Comparison of ENCODE assay signal across 16 cellular contexts in genomic region chr5:77620404-77620803, GRCh38. TPM values are rescaled to one million over a fixed set of nuclear protein-coding genes. Genes with fewer than 3 reads are reported as not detected.
DNase-seq lines count a peak whose midpoint lies in the region; ATAC-seq, FAIRE-seq and TF ChIP-seq lines count a peak whose summit lies in the region.
"Had no signal": no experiment of that assay in that cellular context is flagged by ENCODE, and none has a peak within 500 bp of the region (broad histone marks: within the 10 kb centered on the region; RNA-seq: fewer than 3 reads in every experiment).

No MANE protein-coding gene starts in this region.

- no peaks in the 10 kb centered on the region for H3K9me1 ChIP-seq in K562 (ENCODE audit: control insufficient read depth, insufficient read depth, low read length)

- no peak for FAIRE-seq in K562 (lab: Jason Lieb, UNC)

- POLR2A ChIA-PET in K562 (lab: Yijun Ruan, JAX), result no interaction called here

- TF ChIP-seq POLR2A in K562 (conservative IDR thresholded peaks at IDR 0.05) (no peak), uterus (IDR thresholded peaks at IDR 0.05) (no peak), transverse colon (IDR thresholded peaks at IDR 0.05) (no peak)

- H3K9ac ChIP-seq in MM.1S (ENCODE audit: low read length) (no peak overlapping the region), K562 (ENCODE audit: insufficient read depth in 1 of 2, low read depth in 2 of 2, low read length in 2 of 2) (no peak overlapping the region), trophoblast cell (ENCODE audit: low read length) (no peak overlapping the region)

- no peak overlapping the region for H3K27ac ChIP-seq in MM.1S (ENCODE audit: low read length)
- no peak overlapping the region for H3K27ac ChIP-seq in K562 (ENCODE audit: extremely low read depth, low read depth, low read length)
- H3K27ac ChIP-seq in trophoblast cell (ENCODE audit: low read depth, low read length), result no peak overlapping the region
- H3K27ac ChIP-seq in uterus, result no peak overlapping the region
- no peak overlapping the region for H3K27ac ChIP-seq in transverse colon
- H3K27ac ChIP-seq: heart left ventricle had no signal

- H3K4me3 ChIP-seq in MM.1S (ENCODE audit: low read length) (no peak overlapping the region), K562 (no peak overlapping the region), trophoblast cell (ENCODE audit: low read depth, low read length) (no peak overlapping the region), uterus (no peak overlapping the region), transverse colon (no peak overlapping the region)
- H3K4me3 ChIP-seq: heart left ventricle had no signal

- no peaks in the 10 kb centered on the region for H3K27me3 ChIP-seq in MM.1S (replicated peaks; ENCODE audit: insufficient read depth, low read length)
- no peaks in the 10 kb centered on the region; a peak in 2 of 5 replicates for H3K27me3 ChIP-seq in K562 (ENCODE audit: control insufficient read depth in 2 of 2, insufficient read depth in 2 of 2, low read length in 2 of 2)
- H3K27me3 ChIP-seq in trophoblast cell (ENCODE audit: insufficient read depth, low read length), result no peaks in the 10 kb centered on the region
- peaks cover 0 to 4% of the 10 kb centered on the region in 2 donors for H3K27me3 ChIP-seq in uterus
- peaks cover 67% of the 10 kb centered on the region for H3K27me3 ChIP-seq in transverse colon

- in situ Hi-C loops in K562 (cut with MboI) (no loop called here), transverse colon (cut with MboI; ENCODE audit: low pct_ligation_motif_present in 1 of 4, low pct_unique_long_range_greater_than_20kb in 1 of 4, low sequenced_read_pairs in 3 of 4) (no loop called here)

- no peaks in the 10 kb centered on the region for H3K9me2 ChIP-seq in MM.1S (replicated peaks; ENCODE audit: insufficient read depth, low read length)

- no peak overlapping the region for H2BK12ac ChIP-seq in trophoblast cell (ENCODE audit: low read length)

- H3K14ac ChIP-seq in trophoblast cell (ENCODE audit: low read length), result no peak overlapping the region

- H4K20me1 ChIP-seq in MM.1S (ENCODE audit: insufficient read depth, low read length), result no peaks in the 10 kb centered on the region
- H4K20me1 ChIP-seq in K562 (replicated peaks; ENCODE audit: control insufficient read depth, insufficient read depth, low read length), result no peaks in the 10 kb centered on the region

- H3K4me1 ChIP-seq in MM.1S (ENCODE audit: low read length), result no peaks in the 10 kb centered on the region
- no peaks in the 10 kb centered on the region for H3K4me1 ChIP-seq in K562 (replicated peaks in 1 of 2; ENCODE audit: control insufficient read depth in 2 of 2, insufficient read depth in 2 of 2, low read length in 2 of 2)
- peaks cover 0 to 3% of the 10 kb centered on the region in 2 experiments for H3K4me1 ChIP-seq in trophoblast cell (ENCODE audit: control insufficient read depth in 1 of 2, insufficient read depth in 2 of 2, low read length in 2 of 2)
- H3K4me1 ChIP-seq in uterus, result no peaks in the 10 kb centered on the region
- no peaks in the 10 kb centered on the region for H3K4me1 ChIP-seq in transverse colon
- H3K4me1 ChIP-seq: heart left ventricle had no signal

- no peak overlapping the region for H4K12ac ChIP-seq in trophoblast cell (ENCODE audit: low read depth, low read length)

- TF ChIP-seq RAD21 in K562 (CRISPR knock-in tag; conservative IDR thresholded peaks at IDR 0.05 in 1 of 2, IDR thresholded peaks at IDR 0.05 in 1 of 2), result no peak

- WGBS in K562 (ENCODE audit: insufficient coverage, low coverage, missing lambda C conversion rate), result 2% methylated on average over 4 of the region's 4 CpGs
- WGBS in trophoblast cell (ENCODE audit: extremely low coverage, insufficient coverage, insufficient read length), result no CpG with 5 or more reads among the region's 4 CpGs
- 27% methylated on average over 4 of the region's 4 CpGs; no CpG with 5 or more reads in 1 of the 2 donors for WGBS in transverse colon (ENCODE audit: low coverage in 1 of 2), 2 donors

- H2AK5ac ChIP-seq in trophoblast cell (ENCODE audit: low read length), result no peak overlapping the region

- CTCF ChIA-PET in K562 (lab: Yijun Ruan, JAX; ENCODE audit: low intra/inter-chr PET ratio), result no interaction called here

- H2AFZ ChIP-seq in MM.1S (ENCODE audit: low read length) (no peak overlapping the region), K562 (ENCODE audit: low read depth, low read length) (no peak overlapping the region), trophoblast cell (ENCODE audit: insufficient read depth, low read length, poor library complexity) (no peak overlapping the region)

- H4K91ac ChIP-seq in trophoblast cell (ENCODE audit: low read depth, low read length), result no peak overlapping the region

- H3K9me3 ChIP-seq in MM.1S (replicated peaks; ENCODE audit: insufficient read depth, low read length), result no peaks in the 10 kb centered on the region
- no peaks in the 10 kb centered on the region for H3K9me3 ChIP-seq in K562 (replicated peaks; ENCODE audit: control insufficient read depth, insufficient read depth, low read depth, low read length)
- no peaks in the 10 kb centered on the region for H3K9me3 ChIP-seq in trophoblast cell (ENCODE audit: insufficient read depth, low read depth, low read length)
- H3K9me3 ChIP-seq in uterus, result no peaks in the 10 kb centered on the region
- no peaks in the 10 kb centered on the region for H3K9me3 ChIP-seq in transverse colon
- H3K9me3 ChIP-seq: heart left ventricle had no signal

- TF ChIP-seq EP300 in K562 (IDR thresholded peaks at IDR 0.05; ENCODE audit: low read length), result no peak
- no peak for TF ChIP-seq EP300 in transverse colon (IDR thresholded peaks at IDR 0.05; ENCODE audit: low read depth)

- H3F3A ChIP-seq in MM.1S (ENCODE audit: insufficient read depth, low read length), result no peaks in the 10 kb centered on the region

- H2BK5ac ChIP-seq in trophoblast cell (ENCODE audit: low read depth, low read length, poor library complexity), result no peak overlapping the region

- H3K79me1 ChIP-seq in trophoblast cell (ENCODE audit: low read length), result no peaks in the 10 kb centered on the region

- BruUV-seq in K562 (replicated peaks; lab: Mats Ljungman, UMichigan), result no TSS peak

- H3K4me2 ChIP-seq in MM.1S (ENCODE audit: low read depth, low read length) (no peak overlapping the region), K562 (ENCODE audit: insufficient read depth, low read length) (no peak overlapping the region), trophoblast cell (ENCODE audit: low read length) (no peak overlapping the region)

- H3K36me3 ChIP-seq in MM.1S (replicated peaks; ENCODE audit: insufficient read depth, low read length), result no peaks in the 10 kb centered on the region
- no peaks in the 10 kb centered on the region for H3K36me3 ChIP-seq in K562 (ENCODE audit: control insufficient read depth, insufficient read depth, low read length)
- no peaks in the 10 kb centered on the region for H3K36me3 ChIP-seq in trophoblast cell (ENCODE audit: control insufficient read depth in 1 of 2, insufficient read depth in 2 of 2, low read length in 2 of 2)
- H3K36me3 ChIP-seq in uterus, result no peaks in the 10 kb centered on the region
- H3K36me3 ChIP-seq in transverse colon, result no peaks in the 10 kb centered on the region
- H3K36me3 ChIP-seq: heart left ventricle had no signal

- H3K23ac ChIP-seq in trophoblast cell (ENCODE audit: low read length), result no peak overlapping the region

- H3K18ac ChIP-seq in trophoblast cell (ENCODE audit: low read length), result no peak overlapping the region

- no peaks in the 10 kb centered on the region for H3K79me2 ChIP-seq in MM.1S (ENCODE audit: low read length)
- no peaks in the 10 kb centered on the region for H3K79me2 ChIP-seq in K562 (ENCODE audit: control insufficient read depth, insufficient read depth, low read length)
- no peaks in the 10 kb centered on the region for H3K79me2 ChIP-seq in trophoblast cell (ENCODE audit: control insufficient read depth, insufficient read depth, low read length, poor library complexity)

- H2BK120ac ChIP-seq in trophoblast cell (ENCODE audit: insufficient read depth, low read length, poor library complexity), result no peak overlapping the region

- TF ChIP-seq CTCF in MM.1S (IDR thresholded peaks at IDR 0.05; ENCODE audit: low read length) (peak; percentile 41), K562 (IDR thresholded peaks at IDR 0.05 in 2 of 3, conservative IDR thresholded peaks at IDR 0.05 in 1 of 3; ENCODE audit: insufficient read depth in 2 of 3, low read depth in 1 of 3, low read length in 3 of 3) (no peak), uterus (IDR thresholded peaks at IDR 0.05) (no peak), transverse colon (IDR thresholded peaks at IDR 0.05) (peak in 1 of 5 experiments; percentile 18)

- intact Hi-C loops in K562 (cut with micrococcal nuclease), result no loop called here
- intact Hi-C loops in uterus (cut with DNase I; ENCODE audit: low total_unique reads), result no loop called here
- intact Hi-C loops in transverse colon (cut with DNase I; ENCODE audit: low total_unique reads), result no loop called here

- H3K4ac ChIP-seq in trophoblast cell (ENCODE audit: low read depth, low read length), result no peak overlapping the region

- no peak overlapping the region for H4K8ac ChIP-seq in trophoblast cell (ENCODE audit: low read depth, low read length)

- ATAC-seq in K562, result no peak
- ATAC-seq: activated T-helper 17 cell treated with anti-CD3 and anti-CD28 coated beads, Interleukin-2, amount 50 U/mL, for 72 hours; heart left ventricle had no signal

- peak; percentile 12 for DNase-seq in NCI-H510A treated with DMSO at 0.1 percent for 48 hours (lab: John Stamatoyannopoulos, UW)
- DNase-seq in NCI-H510A (lab: John Stamatoyannopoulos, UW), result no peak
- DNase-seq in MM.1S, result peak; percentile 77
- no peak for DNase-seq in K562 (ENCODE audit: extremely low read depth in 1 of 4, low spot score in 3 of 4)
- DNase-seq in trophoblast cell, result peak; percentile 93 to 99
- DNase-seq in activated CD4-positive, CD25-positive, alpha-beta regulatory T cell treated with anti-CD3 and anti-CD28 coated beads, Interleukin-2, amount 50 U/mL, for 72 hours, result no peak
- DNase-seq in uterus, result no peak
- no peak for DNase-seq in transverse colon
- DNase-seq: activated CD4-positive, alpha-beta T cell treated with anti-CD3 and anti-CD28 coated beads, Interleukin-2, amount 50 U/mL, for 1 hour; heart left ventricle; KBM-7; mesenchymal stem cell had no signal

RNA-seq across cellular contexts. Expression of gene OTP, which starts 18.1 kb away (rescaled TPM):
- total RNA-seq in K562 (2011; cell fraction: chromatin; rRNA removed; ENCODE audit: low replicate concordance), result not detected in 2 replicates
- not detected in 2 replicates for total RNA-seq in K562 (2011; cell fraction: nucleolus; rRNA removed)
- total RNA-seq in K562 (2011; cell fraction: nucleoplasm; rRNA removed), result not detected in 2 replicates
- total RNA-seq in K562 (2014; rRNA removed) (not detected in 2 replicates), K562 (2014; rRNA removed; fragmentation: Illumina TruSeq; extraction: Trizol) (not detected in 2 replicates), K562 (2015; rRNA removed; fragmentation: Illumina TruSeq; extraction: Trizol) (not detected in 2 replicates), K562 (2021) (0.16 TPM in 2 replicates), uterus (not detected), transverse colon (not detected)
- polyA plus RNA-seq in K562 (2011; rRNA removed) (0.04 TPM in 1 of 2 replicates, not detected in the other), K562 (2014; fragmentation: Illumina TruSeq; extraction: Trizol) (0.08 and 0.09 TPM in 2 replicates), K562 (2014; fragmentation: Nextera tagmentation; extraction: Ambion mirVana) (under 1 TPM; 0.04 to 0.06 TPM), K562 (2014; rRNA removed) (0.04 and 0.05 TPM in 2 replicates)
- 0.04 TPM in 2 replicates for polyA plus RNA-seq in K562 (2011; cell fraction: cytosol; rRNA removed)
- polyA plus RNA-seq in K562 (2011; cell fraction: nucleus; rRNA removed), result not detected in 2 replicates
- 0.08 TPM in 1 of 2 replicates, not detected in the other for polyA plus RNA-seq in K562 (2012)
- 0.06 TPM in 1 of 2 replicates, not detected in the other for polyA minus RNA-seq in K562 (2011; rRNA and poly(A)+ RNA removed)
- not detected in 2 replicates for polyA minus RNA-seq in K562 (2011; cell fraction: cytosol; rRNA and poly(A)+ RNA removed)
- polyA minus RNA-seq in K562 (2011; cell fraction: nucleus; rRNA and poly(A)+ RNA removed), result not detected in 2 replicates
- polyA plus RNA-seq in trophoblast cell (2013), result 0.03 TPM in 2 replicates
- total RNA-seq: activated T-helper 17 cell treated with anti-CD3 and anti-CD28 coated beads, Interleukin-2, amount 50 U/mL, for 72 hours; NCI-H460; osteoblast; ureter had no signal
- polyA plus RNA-seq: heart left ventricle had no signal

Comparison
In these comparisons a context has a peak if more than half of its experiments do, and no peak if none do; other contexts are left out.
1. DNase-seq: peak in NCI-H510A treated with DMSO at 0.1 percent for 48 hours (single experiment), MM.1S (single experiment) and trophoblast cell (2 of 2); none in NCI-H510A (single experiment), K562 (0 of 4), activated CD4-positive, CD25-positive, alpha-beta regulatory T cell treated with anti-CD3 and anti-CD28 coated beads, Interleukin-2, amount 50 U/mL, for 72 hours (single experiment), uterus (0 of 2) and transverse colon (single experiment).